ENCODE assay signal across 18 cellular contexts in the genomic region with DNA sequence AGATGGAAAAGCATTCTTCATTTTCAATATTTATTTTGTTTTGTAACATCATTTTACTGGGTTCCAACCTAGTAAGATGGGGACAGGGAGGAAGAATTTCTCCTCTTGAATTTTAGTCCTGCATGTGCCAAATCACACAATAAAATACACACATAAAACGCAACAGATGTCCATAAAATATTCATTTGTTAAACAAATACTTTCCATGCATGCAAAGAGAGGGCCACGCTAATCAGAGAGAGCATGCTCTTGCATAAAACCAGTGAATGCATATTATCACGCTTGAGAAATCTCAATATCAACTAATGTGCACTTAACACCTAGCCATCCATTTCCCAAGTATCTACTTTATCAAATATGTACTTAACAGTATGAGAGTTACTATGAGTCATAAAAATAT.
DNase-seq lines count a peak whose midpoint lies in the region; ATAC-seq and TF ChIP-seq lines count a peak whose summit lies in the region.
"Had no signal": no experiment of that assay in that cellular context is flagged by ENCODE, and none has a peak within 500 bp of the region (broad histone marks: within the 10 kb centered on the region; RNA-seq: fewer than 3 reads in every experiment).

No MANE protein-coding gene starts in this region.

- no peaks in the 10 kb centered on the region for H3K27me3 ChIP-seq in thoracic aorta (replicated peaks; ENCODE audit: insufficient read depth)
- H3K27me3 ChIP-seq: BLaER1 had no signal

- no peak overlapping the region for H3K4me3 ChIP-seq in thoracic aorta
- H3K4me3 ChIP-seq: BLaER1, SK-N-MC had no signal

- DNase-seq in NCI-H2081 (lab: John Stamatoyannopoulos, UW) (peak; percentile 13 to 40), NCI-H2081 treated with DMSO at 0.1 percent for 48 hours (lab: John Stamatoyannopoulos, UW) (no peak), NCI-H526 (lab: John Stamatoyannopoulos, UW) (peak; percentile 67 to 69), fibroblast of gingiva (ENCODE audit: low read depth) (peak; percentile 47), thoracic aorta (ENCODE audit: low spot score) (no peak), A172 (ENCODE audit: low spot score) (no peak), HuH-7 (ENCODE audit: low spot score) (no peak), HUDEP-2 (lab: John Stamatoyannopoulos, UW; ENCODE audit: unreplicated experiment in 76 of 76) (no peak)
- DNase-seq: Calu3; CD8-positive, alpha-beta T cell; NCI-H1436; NCI-H1930; NCI-H2171; NCI-H69; Right ventricle myocardium superior had no signal

- no peaks in the 10 kb centered on the region for H3K9me3 ChIP-seq in thoracic aorta
- H3K9me3 ChIP-seq: BLaER1 had no signal

- peaks cover 32 to 67% of the 10 kb centered on the region in 2 donors for H3K4me1 ChIP-seq in thoracic aorta (ENCODE audit: control insufficient read depth in 1 of 2, low read depth in 2 of 2)
- H3K4me1 ChIP-seq: BLaER1 had no signal

- no peaks in the 10 kb centered on the region for H3K36me3 ChIP-seq in thoracic aorta
- H3K36me3 ChIP-seq: BLaER1 had no signal

- TF ChIP-seq CTCF in thoracic aorta (IDR thresholded peaks at IDR 0.05) = no peak

- no peak for ATAC-seq in thoracic aorta (ENCODE audit: insufficient number of reproducible peaks, low FRiP score, low read depth)
- ATAC-seq: CD8-positive, alpha-beta T cell had no signal

- H3K27ac ChIP-seq in thoracic aorta = peak overlapping the region; percentile 65 to 79
- H3K27ac ChIP-seq: 22Rv1, BLaER1, SK-N-MC had no signal

Comparison
In these comparisons a context has a peak if more than half of its experiments do, and no peak if none do; other contexts are left out.
1. DNase-seq: peak in NCI-H2081 (2 of 2), NCI-H526 (2 of 2) and fibroblast of gingiva (single experiment); none in NCI-H2081 treated with DMSO at 0.1 percent for 48 hours (single experiment), thoracic aorta (single experiment), A172 (single experiment), HuH-7 (single experiment) and HUDEP-2 (0 of 76).